Comparison of ENCODE assay signal across 1 cellular context in genomic region chrX:150575415-150575814, GRCh38.
TF ChIP-seq lines count a peak whose summit lies in the region.

No MANE protein-coding gene starts in this region.

TF ChIP-seq in IMR-90, 13 proteins besides CTCF, POLR2A, EP300 and RAD21 (continued from another document):
- TF ChIP-seq USF2 (IDR thresholded peaks at IDR 0.05; ENCODE audit: low read depth, low read length) = no peak
- TF ChIP-seq FOS (IDR thresholded peaks at IDR 0.05; ENCODE audit: low read depth, low read length) = no peak
- no peak for TF ChIP-seq RCOR1 (IDR thresholded peaks at IDR 0.05; ENCODE audit: insufficient replicate concordance, low read length)
- TF ChIP-seq MAFK (IDR thresholded peaks at IDR 0.05; ENCODE audit: low read depth, low read length) = no peak
- TF ChIP-seq RFX5 (IDR thresholded peaks at IDR 0.05; ENCODE audit: low read depth, low read length) = no peak
- no peak for TF ChIP-seq CEBPB (IDR thresholded peaks at IDR 0.05; ENCODE audit: low read depth, low read length)
- no peak for TF ChIP-seq BHLHE40 (IDR thresholded peaks at IDR 0.05; ENCODE audit: low read depth, low read length)
